In the genomic region with DNA sequence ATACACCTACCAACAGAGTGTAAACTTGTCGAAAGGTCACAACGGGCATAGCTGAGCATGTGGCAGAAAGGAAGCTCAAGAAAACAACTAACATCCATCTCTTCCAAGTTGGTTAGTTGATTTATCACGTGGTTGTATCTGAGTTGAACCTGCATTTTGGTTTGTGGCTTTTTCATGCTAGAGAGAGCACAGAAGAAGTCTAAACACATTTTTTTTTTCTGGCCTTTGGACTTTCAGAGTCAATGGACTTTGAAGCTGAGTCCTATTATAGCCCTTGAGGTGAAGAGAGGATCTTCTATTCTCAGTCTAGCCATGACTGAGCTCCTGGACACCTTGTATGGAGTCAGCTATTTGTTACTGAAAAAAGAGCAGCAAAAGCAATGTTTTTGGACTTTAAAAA, we compare ENCODE assay signal across 23 cellular contexts.
A peak's percentile ranks its signal among the peaks of the same experiment; 100 is the strongest.
DNase-seq lines count a peak whose midpoint lies in the region; ATAC-seq, FAIRE-seq and TF ChIP-seq lines count a peak whose summit lies in the region.
"Had no signal": no experiment of that assay in that cellular context is flagged by ENCODE, and none has a peak within 500 bp of the region (broad histone marks: within the 10 kb centered on the region; RNA-seq: fewer than 3 reads in every experiment).

No MANE protein-coding gene starts in this region.

- ATAC-seq in GM19397 (IDR thresholded peaks at IDR 0.05; ENCODE audit: unreplicated experiment) = peak; percentile 72
- ATAC-seq in HG02763 (IDR thresholded peaks at IDR 0.05; ENCODE audit: unreplicated experiment) = peak; percentile 54
- ATAC-seq: A549, HCT116, K562 had no signal

- FAIRE-seq in kidney (lab: Jason Lieb, UNC) = peak; percentile 27
- FAIRE-seq: A549, D721Med, G401.6, HTR-8/SVneo, K562 had no signal

- H3K4me3 ChIP-seq in kidney (ENCODE audit: low read length in 2 of 2) = no peak overlapping the region
- H3K4me3 ChIP-seq: A549, K562 had no signal

- DNase-seq in DMS53 (lab: John Stamatoyannopoulos, UW) (peak; percentile 49), DMS53 treated with DMSO at 0.1 percent for 48 hours (lab: John Stamatoyannopoulos, UW; ENCODE audit: unreplicated experiment) (no peak), kidney (no peak), anterior cingulate cortex (lab: John Stamatoyannopoulos, UW) (no peak), GF-D8 (lab: John Stamatoyannopoulos, UW) (no peak), globus pallidus (ENCODE audit: low spot score) (no peak)
- DNase-seq: AML-193; Caco-2; CD4-positive, alpha-beta T cell; GOT3; H7; HFFc6; IMR-90 had no signal

- H3K36me3 ChIP-seq in kidney (ENCODE audit: control insufficient read depth in 1 of 2, insufficient read depth in 2 of 2, low read length in 2 of 2) = no peaks in the 10 kb centered on the region

- H3K9ac ChIP-seq in kidney (ENCODE audit: low read length in 2 of 2) = no peak overlapping the region

- no peak overlapping the region for H3K27ac ChIP-seq in kidney (ENCODE audit: low read depth in 2 of 2, low read length in 2 of 2)
- H3K27ac ChIP-seq: 22Rv1, A549, C4-2B had no signal

- intact Hi-C loops in kidney (cut with DNase I) = no loop called here

- no peaks in the 10 kb centered on the region for H3K4me1 ChIP-seq in kidney (ENCODE audit: control insufficient read depth in 1 of 2, insufficient read depth in 1 of 2, low read depth in 1 of 2, low read length in 2 of 2)
- H3K4me1 ChIP-seq: A549, Caco-2 had no signal

- no peaks in the 10 kb centered on the region for H3K9me3 ChIP-seq in kidney (ENCODE audit: control insufficient read depth in 1 of 2, low read length in 2 of 2)
- H3K9me3 ChIP-seq: A549, Caco-2 had no signal

- TF ChIP-seq CTCF in kidney (IDR thresholded peaks at IDR 0.05; ENCODE audit: borderline replicate concordance, extremely low read depth, insufficient read depth) = no peak
